Comparison of ENCODE assay signal across 1 cellular context in genomic region chr7:100367676-100368613, GRCh38.
TF ChIP-seq lines count a peak whose summit lies in the region.

No MANE protein-coding gene starts in this region.

TF ChIP-seq in HepG2, 621 proteins besides CTCF, POLR2A, EP300 and RAD21:
- TF ChIP-seq GABPA (IDR thresholded peaks at IDR 0.05; ENCODE audit: low read depth, low read length) (no peak), GABPA (CRISPR knock-in tag; IDR thresholded peaks at IDR 0.05; ENCODE audit: low read depth) (no peak), ZC3H13 (CRISPR knock-in tag; IDR thresholded peaks at IDR 0.05) (0 out of 2 replicates have a peak, but pooled peaks have one; percentile 28)
